14 cellular contexts compared by ENCODE assay signal in genomic region chr9:6545017-6545691, GRCh38.
"Had no signal": no experiment of that assay in that cellular context is flagged by ENCODE, and none has a peak within 500 bp of the region (broad histone marks: within the 10 kb centered on the region; RNA-seq: fewer than 3 reads in every experiment).

No MANE protein-coding gene starts in this region.

- H3K4me1 Mint-ChIP-seq: stimulated activated naive CD8-positive, alpha-beta T cell treated with anti-CD3 and anti-CD28 coated beads, Interleukin-15, amount 100 ng/mL, for 72 hours had no signal

- H3K4me1 ChIP-seq: body of pancreas, esophagus muscularis mucosa, psoas muscle, sigmoid colon, testis had no signal

- H3K4me3 ChIP-seq: body of pancreas, esophagus muscularis mucosa, psoas muscle, sigmoid colon, testis had no signal

- DNase-seq: activated CD8-positive, alpha-beta memory T cell treated with anti-CD3 and anti-CD28 coated beads, Interleukin-2, amount 50 U/mL, for 4 hours; activated CD8-positive, alpha-beta T cell treated with anti-CD3 and anti-CD28 coated beads for 36 hours; activated naive CD4-positive, alpha-beta T cell treated with anti-CD3 and anti-CD28 coated beads for 36 hours; body of pancreas; dermis blood vessel endothelial cell; endodermal cell; nephron progenitor cell; psoas muscle; sigmoid colon; stimulated activated CD4-positive, alpha-beta T cell treated with anti-CD3 and anti-CD28 coated beads, Interleukin-4, amount 100 ng/mL, for 1 hour; stimulated activated naive CD8-positive, alpha-beta T cell treated with anti-CD3 and anti-CD28 coated beads, Interleukin-15, amount 100 ng/mL, for 72 hours; testis had no signal

- H3K9me3 Mint-ChIP-seq: activated CD8-positive, alpha-beta T cell treated with anti-CD3 and anti-CD28 coated beads for 36 hours; activated naive CD4-positive, alpha-beta T cell treated with anti-CD3 and anti-CD28 coated beads for 36 hours; endodermal cell; nephron progenitor cell; stimulated activated naive CD8-positive, alpha-beta T cell treated with anti-CD3 and anti-CD28 coated beads, Interleukin-15, amount 100 ng/mL, for 72 hours had no signal

- H3K27ac Mint-ChIP-seq: activated CD8-positive, alpha-beta T cell treated with anti-CD3 and anti-CD28 coated beads for 36 hours; activated naive CD4-positive, alpha-beta T cell treated with anti-CD3 and anti-CD28 coated beads for 36 hours; endodermal cell; nephron progenitor cell had no signal

- ATAC-seq: activated CD8-positive, alpha-beta T cell treated with anti-CD3 and anti-CD28 coated beads for 36 hours; body of pancreas; psoas muscle; stimulated activated naive CD8-positive, alpha-beta T cell treated with anti-CD3 and anti-CD28 coated beads, Interleukin-15, amount 100 ng/mL, for 72 hours had no signal

- H3K9me3 ChIP-seq: body of pancreas, esophagus muscularis mucosa, psoas muscle, sigmoid colon, testis had no signal

- H3K4me3 Mint-ChIP-seq: activated CD8-positive, alpha-beta T cell treated with anti-CD3 and anti-CD28 coated beads for 36 hours; activated naive CD4-positive, alpha-beta T cell treated with anti-CD3 and anti-CD28 coated beads for 36 hours; endodermal cell; nephron progenitor cell; stimulated activated naive CD8-positive, alpha-beta T cell treated with anti-CD3 and anti-CD28 coated beads, Interleukin-15, amount 100 ng/mL, for 72 hours had no signal

- H3K27ac ChIP-seq: body of pancreas, esophagus muscularis mucosa, psoas muscle, sigmoid colon, testis, VCaP had no signal

- H3K27me3 ChIP-seq: body of pancreas, esophagus muscularis mucosa, sigmoid colon, testis had no signal

- H3K36me3 ChIP-seq: esophagus muscularis mucosa, sigmoid colon had no signal
